15 cellular contexts compared by ENCODE assay signal in genomic region chr18:67513285-67513684, GRCh38. TPM values are rescaled to one million over a fixed set of nuclear protein-coding genes. Genes with fewer than 3 reads are reported as not detected.
A peak's percentile ranks its signal among the peaks of the same experiment; 100 is the strongest.
DNase-seq lines count a peak whose midpoint lies in the region; ATAC-seq and TF ChIP-seq lines count a peak whose summit lies in the region.
"Had no signal": no experiment of that assay in that cellular context is flagged by ENCODE, and none has a peak within 500 bp of the region (broad histone marks: within the 10 kb centered on the region; RNA-seq: fewer than 3 reads in every experiment).

No MANE protein-coding gene starts in this region.

- DNase-seq in NCI-H146 (lab: John Stamatoyannopoulos, UW) (peak; percentile 36), NCI-H146 treated with DMSO at 0.1 percent for 48 hours (lab: John Stamatoyannopoulos, UW; ENCODE audit: unreplicated experiment) (no peak), NCI-H69 (lab: John Stamatoyannopoulos, UW) (peak; percentile 25), dermis blood vessel endothelial cell (peak; percentile 38), osteoblast (ENCODE audit: insufficient read length, low spot score, missing footprints) (no peak)
- no peak for DNase-seq in activated T-cell treated with anti-CD3 and anti-CD28 coated beads, Interleukin-2, amount 50 U/mL, for 24 hours
- DNase-seq: GOT3, MG63, retina had no signal

- H3K27ac Mint-ChIP-seq in activated T-cell treated with anti-CD3 and anti-CD28 coated beads, Interleukin-2, amount 50 U/mL, for 24 hours: no peak overlapping the region
- H3K27ac Mint-ChIP-seq: memory B cell; T-helper 2 cell treated with Interferon-gamma antibody and Interleukin-4, amounts not matched to agents 5 μg/mL and 100 μg/mL, for 36 hours; type B pancreatic cell had no signal

- H3K4me1 ChIP-seq in osteoblast (ENCODE audit: insufficient read depth, low read length): peaks cover 21% of the 10 kb centered on the region

- peak overlapping the region; percentile 85 for H3K4me2 ChIP-seq in osteoblast (ENCODE audit: insufficient read depth, low read length)

- H3K9me3 Mint-ChIP-seq in activated T-cell treated with anti-CD3 and anti-CD28 coated beads, Interleukin-2, amount 50 U/mL, for 24 hours: no peaks in the 10 kb centered on the region
- H3K9me3 Mint-ChIP-seq: central memory CD8-positive, alpha-beta T cell; memory B cell; T-helper 2 cell treated with Interferon-gamma antibody and Interleukin-4, amounts not matched to agents 5 μg/mL and 100 μg/mL, for 36 hours; type B pancreatic cell had no signal

- H3K27me3 Mint-ChIP-seq in activated T-cell treated with anti-CD3 and anti-CD28 coated beads, Interleukin-2, amount 50 U/mL, for 24 hours: peaks cover 11% of the 10 kb centered on the region
- H3K27me3 Mint-ChIP-seq: central memory CD8-positive, alpha-beta T cell had no signal

- H3K27me3 ChIP-seq in osteoblast (ENCODE audit: insufficient read depth, low read length): no peaks in the 10 kb centered on the region
- H3K27me3 ChIP-seq: MG63 had no signal

- H3K4me1 Mint-ChIP-seq in activated T-cell treated with anti-CD3 and anti-CD28 coated beads, Interleukin-2, amount 50 U/mL, for 24 hours (ENCODE audit: low read depth): peaks cover 22% of the 10 kb centered on the region

- no peak for ATAC-seq in HG03460 (IDR thresholded peaks at IDR 0.05; ENCODE audit: unreplicated experiment)
- ATAC-seq in GM18909 (IDR thresholded peaks at IDR 0.05; ENCODE audit: poor library complexity, unreplicated experiment): no peak

- no peak overlapping the region for H3K27ac ChIP-seq in osteoblast (ENCODE audit: low read depth, low read length)

- peaks cover 79% of the 10 kb centered on the region for H3K79me2 ChIP-seq in osteoblast (ENCODE audit: insufficient read depth, low read length)

- H3K4me3 ChIP-seq in osteoblast (ENCODE audit: insufficient read depth, low read length): peak overlapping the region; percentile 90
- H3K4me3 ChIP-seq: MG63 had no signal

- H3K36me3 Mint-ChIP-seq in activated T-cell treated with anti-CD3 and anti-CD28 coated beads, Interleukin-2, amount 50 U/mL, for 24 hours (ENCODE audit: low read depth): no peaks in the 10 kb centered on the region
- H3K36me3 Mint-ChIP-seq: memory B cell had no signal

- no peaks in the 10 kb centered on the region for H3K9me3 ChIP-seq in osteoblast (ENCODE audit: low read depth, low read length)
- H3K9me3 ChIP-seq: MG63 had no signal

- peaks cover 23% of the 10 kb centered on the region for H4K20me1 ChIP-seq in osteoblast (ENCODE audit: insufficient read depth, low read length)

- no peak overlapping the region for H3K4me3 Mint-ChIP-seq in activated T-cell treated with anti-CD3 and anti-CD28 coated beads, Interleukin-2, amount 50 U/mL, for 24 hours
- H3K4me3 Mint-ChIP-seq: central memory CD8-positive, alpha-beta T cell; memory B cell; T-helper 2 cell treated with Interferon-gamma antibody and Interleukin-4, amounts not matched to agents 5 μg/mL and 100 μg/mL, for 36 hours; type B pancreatic cell had no signal

- no peak overlapping the region for H2AFZ ChIP-seq in osteoblast (ENCODE audit: low read length)

- peaks cover 36% of the 10 kb centered on the region for H3K36me3 ChIP-seq in osteoblast (ENCODE audit: insufficient read depth, low read length)

- peak; percentile 27 for TF ChIP-seq CTCF in osteoblast (IDR thresholded peaks at IDR 0.05; ENCODE audit: extremely low read depth, low read depth, low read length)

RNA-seq across cellular contexts. Expression of gene DSEL, which starts 3.2 kb away (rescaled TPM):
- total RNA-seq in dermis blood vessel endothelial cell (9.2 and 10.6 TPM in 2 replicates), osteoblast (119 and 157 TPM in 2 replicates)

Comparison
In these comparisons a context has a peak if more than half of its experiments do, and no peak if none do; other contexts are left out.
1. DNase-seq: peak in NCI-H146 (single experiment), NCI-H69 (single experiment) and dermis blood vessel endothelial cell (single experiment); none in NCI-H146 treated with DMSO at 0.1 percent for 48 hours (single experiment), osteoblast (single experiment) and activated T-cell treated with anti-CD3 and anti-CD28 coated beads, Interleukin-2, amount 50 U/mL, for 24 hours (single experiment).
2. RNA of gene DSEL, which starts 3.2 kb away (total RNA-seq): 119 to 157 TPM in osteoblast; 9.2 to 10.6 TPM in dermis blood vessel endothelial cell; every median in the first group is over 10 times any median in the second.